In genomic region chr1:201154389-201155165, GRCh38 we compare ENCODE assay signal across 8 cellular contexts. TPM values are rescaled to one million over a fixed set of nuclear protein-coding genes. Genes with fewer than 3 reads are reported as not detected.
A peak's percentile ranks its signal among the peaks of the same experiment; 100 is the strongest.
DNase-seq lines count a peak whose midpoint lies in the region; ATAC-seq and TF ChIP-seq lines count a peak whose summit lies in the region.

TSS of gene TMEM9 (minus strand) at chr1:201154474. CDS start at chr1:201153923, 551 bp downstream.

- peak within 1 kb of the TSS; percentile 92 for H3K4me3 Mint-ChIP-seq in activated B cell treated with CpG ODN at 0.5 μM for 24 hours

- H2AFZ ChIP-seq in smooth muscle cell (ENCODE audit: low read depth) = peak within 1 kb of the TSS; percentile 90

- CTCF ChIA-PET in activated B cell treated with CpG ODN at 0.5 μM for 24 hours (lab: Charles Lee) = interaction anchor here (1.1 to 1.6 kb wide), 5 partner anchors 15 to 182 kb away, joined by 3 to 4 read pairs (median 3); no protein-coding TSS in a partner anchor

- H3F3A ChIP-seq in smooth muscle cell (ENCODE audit: low read depth) = no peaks in the 10 kb centered on the region

- H3K36me3 ChIP-seq in smooth muscle cell (ENCODE audit: low read depth) = peaks cover 20% of the 10 kb centered on the region

- no peak for TF ChIP-seq CTCF in activated B cell treated with CpG ODN at 0.5 μM for 24 hours (IDR thresholded peaks at IDR 0.05)
- TF ChIP-seq CTCF in cardiac fibroblast (IDR thresholded peaks at IDR 0.05; ENCODE audit: low read depth, low read length) = no peak
- no peak for TF ChIP-seq CTCF in smooth muscle cell (IDR thresholded peaks at IDR 0.05; ENCODE audit: borderline replicate concordance, insufficient read depth, poor library complexity, severe bottlenecking)

- POLR2A ChIA-PET in activated B cell treated with CpG ODN at 0.5 μM for 24 hours (lab: Charles Lee) = interaction anchor here (0.5 to 1.9 kb wide), 11 partner anchors 13 to 963 kb away, joined by 3 to 15 read pairs (median 4); no protein-coding TSS in a partner anchor

- H3K27ac Mint-ChIP-seq in activated B cell treated with CpG ODN at 0.5 μM for 24 hours = peak within 1 kb of the TSS; percentile 89

- H3K27me3 Mint-ChIP-seq in activated B cell treated with CpG ODN at 0.5 μM for 24 hours = peaks cover 5% of the 10 kb centered on the region

- H3K9me3 Mint-ChIP-seq in activated B cell treated with CpG ODN at 0.5 μM for 24 hours = no peaks in the 10 kb centered on the region

- peaks cover 13% of the 10 kb centered on the region for H3K36me3 Mint-ChIP-seq in activated B cell treated with CpG ODN at 0.5 μM for 24 hours (ENCODE audit: low read depth)

- H3K9me3 ChIP-seq in smooth muscle cell (replicated peaks; ENCODE audit: low read depth) = no peaks in the 10 kb centered on the region

- H4K20me1 ChIP-seq in smooth muscle cell (ENCODE audit: low read depth) = peaks cover 13% of the 10 kb centered on the region

- peak; percentile 98 for ATAC-seq in GM19023 (IDR thresholded peaks at IDR 0.05; ENCODE audit: unreplicated experiment)
- ATAC-seq in HG03342 (IDR thresholded peaks at IDR 0.05; ENCODE audit: unreplicated experiment) = peak; percentile 95
- peak; percentile 98 for ATAC-seq in activated B cell treated with CpG ODN at 0.5 μM for 24 hours (ENCODE audit: low read depth)

- peaks cover 13% of the 10 kb centered on the region for H3K4me1 ChIP-seq in smooth muscle cell (ENCODE audit: low read depth)

- intact Hi-C loops in activated B cell treated with CpG ODN at 0.5 μM for 24 hours (cut with micrococcal nuclease) = loop anchor here (1.0 kb wide), 2 partner anchors 16 to 135 kb away; no protein-coding TSS in a partner anchor

- DNase-seq in ACHN (peak; percentile 96), NCI-H345 treated with DMSO at 0.1 percent for 48 hours (lab: John Stamatoyannopoulos, UW; ENCODE audit: unreplicated experiment) (peak; percentile 93), activated B cell treated with CpG ODN at 0.5 μM for 24 hours (peak; percentile 98), cardiac fibroblast (ENCODE audit: low read depth in 2 of 2) (peak; percentile 95 to 97), iPS-NIHi7 (ENCODE audit: extremely low spot score) (peak; percentile 99), smooth muscle cell (lab: John Stamatoyannopoulos, UW; ENCODE audit: unreplicated experiment) (peak; percentile 84)

- H3K4me3 ChIP-seq in cardiac fibroblast (replicated peaks in 1 of 2; ENCODE audit: low read depth in 2 of 2, low read length in 2 of 2) (peak within 1 kb of the TSS; percentile 70 to 73), smooth muscle cell (peak within 1 kb of the TSS; percentile 76)

- peak within 1 kb of the TSS; percentile 86 for H3K4me2 ChIP-seq in smooth muscle cell

- H3K27ac ChIP-seq in smooth muscle cell (ENCODE audit: low read depth) = no peak within 1 kb of the TSS

- in situ Hi-C loops in ACHN (cut with HindIII; ENCODE audit: low pct_ligation_motif_present, low pct_unique_long_range_greater_than_20kb, low sequenced_read_pairs) = no loop called here

- peak within 1 kb of the TSS; percentile 65 for H3K9ac ChIP-seq in smooth muscle cell (ENCODE audit: low read depth)

- no peaks in the 10 kb centered on the region for H3K27me3 ChIP-seq in smooth muscle cell (ENCODE audit: low read depth)

- peaks cover 23% of the 10 kb centered on the region for H3K79me2 ChIP-seq in smooth muscle cell (ENCODE audit: low read depth)

- H3K4me1 Mint-ChIP-seq in activated B cell treated with CpG ODN at 0.5 μM for 24 hours = peaks cover 16% of the 10 kb centered on the region

- 19% methylated on average over 31 of the region's 31 CpGs for WGBS in smooth muscle cell (ENCODE audit: low lambda C conversion rate)

RNA-seq across cellular contexts. Expression of gene TMEM9, which starts in this region (rescaled TPM):
- total RNA-seq in activated B cell treated with CpG ODN at 0.5 μM for 24 hours (19.0 and 21.7 TPM in 2 replicates), smooth muscle cell (153 and 156 TPM in 2 replicates)
- 187 and 211 TPM in 2 replicates for polyA plus RNA-seq in smooth muscle cell
